ENCODE assay signal across 1 cellular context in genomic region chr17:44543905-44544523, GRCh38.
TF ChIP-seq lines count a peak whose summit lies in the region.

No MANE protein-coding gene starts in this region.

TF ChIP-seq in WTC11, 78 proteins besides CTCF, POLR2A, EP300 and RAD21 (continued from another document):
- TF ChIP-seq ZNF425 (CRISPR knock-in tag; conservative IDR thresholded peaks at IDR 0.05) (no peak), PREB (CRISPR knock-in tag; IDR thresholded peaks at IDR 0.05; ENCODE audit: borderline replicate concordance) (no peak), ZNF423 (CRISPR knock-in tag; IDR thresholded peaks at IDR 0.05) (no peak)
